ENCODE assay signal across 1 cellular context in the genomic region with DNA sequence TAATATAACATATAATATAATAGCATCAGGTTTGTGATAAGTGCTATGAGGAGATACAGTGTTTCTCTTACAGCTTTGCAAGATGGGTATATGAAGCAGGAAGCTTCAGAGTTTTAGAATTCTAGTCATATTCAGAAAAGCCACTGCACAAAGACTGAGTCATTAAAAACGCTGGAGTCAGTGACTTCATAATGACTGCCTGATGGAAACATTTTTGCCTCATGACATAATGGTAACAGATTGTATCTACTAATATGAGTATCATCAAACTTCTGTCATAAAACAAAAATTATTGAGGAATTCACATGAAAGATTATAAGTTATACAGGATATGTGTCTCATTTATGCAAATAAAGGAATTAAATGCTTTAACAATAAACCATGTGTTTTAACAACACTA.
TF ChIP-seq lines count a peak whose summit lies in the region.

No MANE protein-coding gene starts in this region.

TF ChIP-seq in endothelial cell of umbilical vein, 7 proteins besides CTCF, POLR2A, EP300 and RAD21 (continued from another document):
- TF ChIP-seq JUN (IDR thresholded peaks at IDR 0.05; ENCODE audit: borderline replicate concordance, insufficient read depth, insufficient read length, low read depth) = peak; percentile 79
- no peak for TF ChIP-seq EZH2 (IDR thresholded peaks at IDR 0.05; ENCODE audit: borderline replicate concordance, low read depth, low read length, severe bottlenecking)
- peak; percentile 76 for TF ChIP-seq FOS (IDR thresholded peaks at IDR 0.05; ENCODE audit: borderline replicate concordance, insufficient read depth, low read length)
- TF ChIP-seq, protein P1, sequence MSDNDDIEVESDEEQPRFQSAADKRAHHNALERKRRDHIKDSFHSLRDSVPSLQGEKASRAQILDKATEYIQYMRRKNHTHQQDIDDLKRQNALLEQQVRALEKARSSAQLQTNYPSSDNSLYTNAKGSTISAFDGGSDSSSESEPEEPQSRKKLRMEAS (IDR thresholded peaks at IDR 0.05; ENCODE audit: insufficient read depth, insufficient read length) = no peak
